26 cellular contexts compared by ENCODE assay signal in the genomic region with DNA sequence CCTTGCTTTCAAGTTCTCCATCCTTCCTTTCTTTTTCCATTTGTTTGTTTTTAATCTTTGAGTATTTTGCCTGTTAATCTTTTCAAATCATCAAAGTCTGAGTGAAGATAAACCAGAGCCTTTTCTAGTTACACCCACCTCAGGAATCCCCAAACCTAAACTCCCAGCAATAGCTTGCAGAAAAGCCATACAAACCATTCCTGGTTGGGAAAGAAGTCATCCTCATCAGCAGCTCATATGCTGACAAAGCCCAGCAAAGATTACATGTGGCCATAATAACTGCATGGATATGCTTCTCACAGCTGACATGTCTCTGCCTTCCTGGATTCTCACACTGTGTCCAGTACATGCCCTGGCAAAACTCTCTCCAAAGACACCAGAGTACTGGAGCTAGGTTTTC.
DNase-seq lines count a peak whose midpoint lies in the region; FAIRE-seq and TF ChIP-seq lines count a peak whose summit lies in the region.
"Had no signal": no experiment of that assay in that cellular context is flagged by ENCODE, and none has a peak within 500 bp of the region (broad histone marks: within the 10 kb centered on the region; RNA-seq: fewer than 3 reads in every experiment).

No MANE protein-coding gene starts in this region.

- H3K36me3 ChIP-seq in Loucy (ENCODE audit: insufficient read depth, low read length) (no peaks in the 10 kb centered on the region), H1 (ENCODE audit: control insufficient read depth in 2 of 4, insufficient read depth in 4 of 4, low read length in 3 of 4) (no peaks in the 10 kb centered on the region), testis (ENCODE audit: low read depth, missing control alignments) (no peaks in the 10 kb centered on the region)
- H3K36me3 ChIP-seq: heart right ventricle, neutrophil, thyroid gland had no signal

- H4K20me1 ChIP-seq in Loucy (ENCODE audit: insufficient read depth, low read length, poor library complexity, severe bottlenecking), result no peaks in the 10 kb centered on the region
- H4K20me1 ChIP-seq in H1 (replicated peaks in 1 of 2; ENCODE audit: control insufficient read depth in 1 of 2, insufficient read depth in 2 of 2, low read length in 2 of 2), result no peaks in the 10 kb centered on the region

- no peak overlapping the region for H4K8ac ChIP-seq in H1 (ENCODE audit: extremely low read depth, insufficient read depth, low read length)

- H3K27me3 Mint-ChIP-seq in mesothelial cell of epicardium (ENCODE audit: low read depth), result no peaks in the 10 kb centered on the region
- H3K27me3 Mint-ChIP-seq in progenitor cell of endocrine pancreas, result no peaks in the 10 kb centered on the region
- H3K27me3 Mint-ChIP-seq: activated CD8-positive, alpha-beta T cell treated with anti-CD3 and anti-CD28 coated beads for 36 hours; activated naive CD4-positive, alpha-beta T cell treated with anti-CD3 and anti-CD28 coated beads, Interleukin-2, amount 50 U/mL, for 24 hours; B cell; stimulated activated naive CD8-positive, alpha-beta T cell treated with anti-CD3 and anti-CD28 coated beads, Interleukin-15, Interleukin-2, amounts not matched to agents 100 ng/mL and 50 ng/mL, for 24 hours had no signal

- TF ChIP-seq CTCF in AG10803 (conservative IDR thresholded peaks at IDR 0.05; ENCODE audit: low read length), result no peak
- TF ChIP-seq CTCF in Loucy (conservative IDR thresholded peaks at IDR 0.05; ENCODE audit: low read length), result no peak
- no peak for TF ChIP-seq CTCF in H1 (IDR thresholded peaks at IDR 0.05; ENCODE audit: control extremely low read depth in 1 of 3, insufficient read depth in 1 of 3, low read depth in 1 of 3, low read length in 3 of 3)
- no peak for TF ChIP-seq CTCF in mesothelial cell of epicardium (IDR thresholded peaks at IDR 0.05; ENCODE audit: unreplicated experiment)
- TF ChIP-seq CTCF in testis (IDR thresholded peaks at IDR 0.05), result no peak
- no peak for TF ChIP-seq CTCF in progenitor cell of endocrine pancreas (IDR thresholded peaks at IDR 0.05; ENCODE audit: unreplicated experiment)

- H4K91ac ChIP-seq in H1 (replicated peaks; ENCODE audit: insufficient read length, low read length), result no peak overlapping the region

- H3K4me3 Mint-ChIP-seq in mesothelial cell of epicardium (no peak overlapping the region), progenitor cell of endocrine pancreas (ENCODE audit: low read depth) (no peak overlapping the region)
- H3K4me3 Mint-ChIP-seq: activated CD8-positive, alpha-beta T cell treated with anti-CD3 and anti-CD28 coated beads for 36 hours; activated naive CD4-positive, alpha-beta T cell treated with anti-CD3 and anti-CD28 coated beads, Interleukin-2, amount 50 U/mL, for 24 hours; B cell; CD8-positive, alpha-beta T cell; stimulated activated naive CD8-positive, alpha-beta T cell treated with anti-CD3 and anti-CD28 coated beads, Interleukin-15, Interleukin-2, amounts not matched to agents 100 ng/mL and 50 ng/mL, for 24 hours; T-helper 17 cell had no signal

- no peak overlapping the region for H2BK15ac ChIP-seq in H1 (ENCODE audit: low read length)

- TF ChIP-seq POLR2A in H1 (IDR thresholded peaks at IDR 0.05; ENCODE audit: control extremely low read depth in 1 of 2, low read depth in 2 of 2, low read length in 2 of 2) (no peak), testis (IDR thresholded peaks at IDR 0.05) (no peak)

- H3K36me3 Mint-ChIP-seq in mesothelial cell of epicardium (no peaks in the 10 kb centered on the region), progenitor cell of endocrine pancreas (ENCODE audit: insufficient read depth) (no peaks in the 10 kb centered on the region)
- H3K36me3 Mint-ChIP-seq: activated naive CD4-positive, alpha-beta T cell treated with anti-CD3 and anti-CD28 coated beads, Interleukin-2, amount 50 U/mL, for 24 hours; CD8-positive, alpha-beta T cell had no signal

- FAIRE-seq in H1 (lab: Jason Lieb, UNC), result no peak
- FAIRE-seq: A549 had no signal

- peak overlapping the region; percentile 38 for H3K27ac Mint-ChIP-seq in mesothelial cell of epicardium
- H3K27ac Mint-ChIP-seq in progenitor cell of endocrine pancreas, result no peak overlapping the region
- H3K27ac Mint-ChIP-seq: activated CD8-positive, alpha-beta T cell treated with anti-CD3 and anti-CD28 coated beads for 36 hours; activated naive CD4-positive, alpha-beta T cell treated with anti-CD3 and anti-CD28 coated beads, Interleukin-2, amount 50 U/mL, for 24 hours; activated T-helper 2 cell treated with anti-CD3 and anti-CD28 coated beads, Interferon-gamma antibody, Interleukin-2, Interleukin-4, amounts not matched to agents 10 μg/mL and 5 μg/mL and 100 μg/mL, durations not matched to agents 14 hours and 24 hours and 36 hours; B cell; CD8-positive, alpha-beta T cell; stimulated activated naive CD8-positive, alpha-beta T cell treated with anti-CD3 and anti-CD28 coated beads, Interleukin-15, Interleukin-2, amounts not matched to agents 100 ng/mL and 50 ng/mL, for 24 hours; T-helper 17 cell had no signal

- H4K5ac ChIP-seq in H1 (ENCODE audit: insufficient read length, low read depth, low read length), result no peak overlapping the region

- H3K4me3 ChIP-seq in AG10803 (ENCODE audit: low read length) (no peak overlapping the region), Loucy (ENCODE audit: low read length, poor library complexity, severe bottlenecking) (no peak overlapping the region), H1 (ENCODE audit: extremely low read depth in 1 of 4, insufficient read depth in 2 of 4, low read depth in 3 of 4, low read length in 4 of 4) (no peak overlapping the region), testis (no peak overlapping the region)
- H3K4me3 ChIP-seq: A549, heart right ventricle, psoas muscle, thyroid gland had no signal

- CTCF ChIA-PET in H1 (lab: Charles Lee; ENCODE audit: partially characterized antibody), result interaction anchor here (0.9 to 1.3 kb wide), 3 partner anchors 10 to 59 kb away, joined by 3 to 5 read pairs (median 4); no protein-coding TSS in a partner anchor

- no peak overlapping the region for H3K23ac ChIP-seq in H1 (ENCODE audit: insufficient read length)

- no peaks in the 10 kb centered on the region for H3K9me2 ChIP-seq in Loucy (replicated peaks; ENCODE audit: low read depth, low read length)

- intact Hi-C loops in testis (cut with DNase I; ENCODE audit: low total_unique reads), result no loop called here

- H2BK120ac ChIP-seq in H1 (replicated peaks; ENCODE audit: low read depth, low read length), result no peak overlapping the region

- POLR2A ChIA-PET in H1 (lab: Charles Lee; ENCODE audit: partially characterized antibody), result interaction anchor here (0.7 to 0.9 kb wide), 2 partner anchors 84 to 131 kb away, joined by 3 read pairs; no protein-coding TSS in a partner anchor

- 0 out of 2 replicates have a peak overlapping the region, but pooled peaks have one; percentile 11 for H2BK12ac ChIP-seq in H1 (ENCODE audit: low read depth, low read length)

- no peak for TF ChIP-seq EP300 in H1 (IDR thresholded peaks at IDR 0.05; ENCODE audit: borderline replicate concordance in 1 of 2, low read depth in 2 of 2, low read length in 2 of 2)

- H2BK5ac ChIP-seq in H1 (ENCODE audit: low read depth, low read length), result no peak overlapping the region

- H3F3A ChIP-seq in Loucy (ENCODE audit: low read depth), result no peaks in the 10 kb centered on the region

- no peak overlapping the region for H3K4ac ChIP-seq in H1 (replicated peaks; ENCODE audit: insufficient read length, low read depth, low read length)

- no peak overlapping the region for H3K14ac ChIP-seq in H1 (ENCODE audit: insufficient read length)

- H3K56ac ChIP-seq in H1 (replicated peaks; ENCODE audit: insufficient read length, low read depth, low read length), result no peak overlapping the region

- H3K18ac ChIP-seq in H1 (ENCODE audit: extremely low read depth, low read length), result no peak overlapping the region

- H3K9me3 Mint-ChIP-seq in mesothelial cell of epicardium (no peaks in the 10 kb centered on the region), progenitor cell of endocrine pancreas (ENCODE audit: low read depth) (no peaks in the 10 kb centered on the region)
- H3K9me3 Mint-ChIP-seq: activated CD8-positive, alpha-beta T cell treated with anti-CD3 and anti-CD28 coated beads for 36 hours; activated naive CD4-positive, alpha-beta T cell treated with anti-CD3 and anti-CD28 coated beads, Interleukin-2, amount 50 U/mL, for 24 hours; activated T-helper 2 cell treated with anti-CD3 and anti-CD28 coated beads, Interferon-gamma antibody, Interleukin-2, Interleukin-4, amounts not matched to agents 10 μg/mL and 5 μg/mL and 100 μg/mL, durations not matched to agents 14 hours and 24 hours and 36 hours; CD8-positive, alpha-beta T cell; stimulated activated naive CD8-positive, alpha-beta T cell treated with anti-CD3 and anti-CD28 coated beads, Interleukin-15, Interleukin-2, amounts not matched to agents 100 ng/mL and 50 ng/mL, for 24 hours had no signal

- H3K27ac ChIP-seq in H1 (ENCODE audit: low read depth, low read length) (no peak overlapping the region), testis (no peak overlapping the region)
- H3K27ac ChIP-seq: heart right ventricle, neutrophil, psoas muscle, thyroid gland had no signal

- H3K27me3 ChIP-seq in Loucy (ENCODE audit: insufficient read depth, low read length, poor library complexity, severe bottlenecking) (no peaks in the 10 kb centered on the region), H1 (replicated peaks in 1 of 4; ENCODE audit: control insufficient read depth in 3 of 4, extremely low read depth in 1 of 4, insufficient read depth in 3 of 4, low read length in 3 of 4) (no peaks in the 10 kb centered on the region), testis (no peaks in the 10 kb centered on the region)
- H3K27me3 ChIP-seq: heart right ventricle, neutrophil, thyroid gland had no signal

- H3K9me3 ChIP-seq in Loucy (ENCODE audit: insufficient read depth, low read depth, low read length), result no peaks in the 10 kb centered on the region
- no peaks in the 10 kb centered on the region for H3K9me3 ChIP-seq in H1 (ENCODE audit: insufficient read depth in 2 of 2, low read depth in 1 of 2, low read length in 1 of 2)
- H3K9me3 ChIP-seq in testis, result no peaks in the 10 kb centered on the region
- H3K9me3 ChIP-seq: A549, heart right ventricle, neutrophil, psoas muscle, thyroid gland had no signal

- H3K4me2 ChIP-seq in Loucy (ENCODE audit: low read depth, low read length, poor library complexity, severe bottlenecking) (no peak overlapping the region), H1 (ENCODE audit: insufficient read depth in 1 of 2, low read depth in 2 of 2, low read length in 2 of 2) (no peak overlapping the region)
- H3K4me2 ChIP-seq: A549 had no signal

- H3K79me2 ChIP-seq in Loucy (ENCODE audit: insufficient read depth, low read length), result no peaks in the 10 kb centered on the region
- no peaks in the 10 kb centered on the region for H3K79me2 ChIP-seq in H1 (ENCODE audit: control insufficient read depth in 1 of 2, insufficient read depth in 2 of 2, low read length in 2 of 2)

- no peak overlapping the region for H2BK20ac ChIP-seq in H1 (ENCODE audit: low read length)

- H2AK5ac ChIP-seq in H1 (ENCODE audit: low read depth, low read length), result no peak overlapping the region

- H3K23me2 ChIP-seq in H1 (ENCODE audit: low read depth, low read length), result no peaks in the 10 kb centered on the region

- H3K4me1 Mint-ChIP-seq in mesothelial cell of epicardium (peaks cover 21% of the 10 kb centered on the region), progenitor cell of endocrine pancreas (ENCODE audit: low read depth) (peaks cover 3% of the 10 kb centered on the region)
- H3K4me1 Mint-ChIP-seq: activated naive CD4-positive, alpha-beta T cell treated with anti-CD3 and anti-CD28 coated beads, Interleukin-2, amount 50 U/mL, for 24 hours; B cell; T-helper 17 cell had no signal

- no peak for TF ChIP-seq RAD21 in H1 (IDR thresholded peaks at IDR 0.05 in 1 of 2, conservative IDR thresholded peaks at IDR 0.05 in 1 of 2; ENCODE audit: low read depth in 2 of 2, low read length in 2 of 2)

- no peaks in the 10 kb centered on the region for H3K79me1 ChIP-seq in H1 (ENCODE audit: low read depth, low read length)

- H3K4me1 ChIP-seq in Loucy (ENCODE audit: insufficient read depth, low read length, poor library complexity, severe bottlenecking) (peaks cover 5% of the 10 kb centered on the region), H1 (replicated peaks in 1 of 4; ENCODE audit: control insufficient read depth in 3 of 4, insufficient read depth in 4 of 4, low read length in 3 of 4) (peaks cover 0 to 3% (median 0%) of the 10 kb centered on the region in 4 experiments; a peak in 1 of 7 replicates), testis (no peaks in the 10 kb centered on the region)
- H3K4me1 ChIP-seq: A549, heart right ventricle, psoas muscle, thyroid gland had no signal

- H2AFZ ChIP-seq in Loucy (ENCODE audit: low read length), result 0 out of 2 replicates have a peak overlapping the region, but pooled peaks have one; percentile 41
- H2AFZ ChIP-seq in H1 (ENCODE audit: low read length), result 0 out of 2 replicates have a peak overlapping the region, but pooled peaks have one; percentile 38

- H3K9ac ChIP-seq in Loucy (ENCODE audit: low read depth, low read length, poor library complexity, severe bottlenecking) (peak overlapping the region; percentile 31), H1 (replicated peaks in 1 of 4; ENCODE audit: extremely low read depth in 1 of 4, low read depth in 3 of 4, low read length in 3 of 4) (no peak overlapping the region)

- peak; percentile 8 for DNase-seq in AG10803 (ENCODE audit: low read depth)
- no peak for DNase-seq in H1 (ENCODE audit: low read depth in 1 of 2, low spot score in 2 of 2)
- DNase-seq in mesothelial cell of epicardium (ENCODE audit: low spot score in 2 of 2, unreplicated experiment in 2 of 2), result no peak
- DNase-seq in stimulated activated CD4-positive, alpha-beta T cell treated with anti-CD3 and anti-CD28 coated beads, Interleukin-1b, Interleukin-23, amount 100 ng/mL, for 48 hours, result no peak
- DNase-seq in testis, result no peak
- DNase-seq in progenitor cell of endocrine pancreas (ENCODE audit: low spot score, unreplicated experiment), result no peak
- no peak for DNase-seq in UCSD-AML1 (lab: John Stamatoyannopoulos, UW; ENCODE audit: unreplicated experiment)
- DNase-seq: activated CD4-positive, alpha-beta T cell treated with anti-CD3 and anti-CD28 coated beads for 1 hour; activated CD8-positive, alpha-beta T cell treated with anti-CD3 and anti-CD28 coated beads for 36 hours; CD8-positive, alpha-beta T cell; central memory CD4-positive, alpha-beta T cell; heart right ventricle; Karpas-422; NCI-H446; NCI-H774; psoas muscle; RPMI8226; T-helper 17 cell; thyroid gland had no signal
